19 cellular contexts compared by ENCODE assay signal in the genomic region with DNA sequence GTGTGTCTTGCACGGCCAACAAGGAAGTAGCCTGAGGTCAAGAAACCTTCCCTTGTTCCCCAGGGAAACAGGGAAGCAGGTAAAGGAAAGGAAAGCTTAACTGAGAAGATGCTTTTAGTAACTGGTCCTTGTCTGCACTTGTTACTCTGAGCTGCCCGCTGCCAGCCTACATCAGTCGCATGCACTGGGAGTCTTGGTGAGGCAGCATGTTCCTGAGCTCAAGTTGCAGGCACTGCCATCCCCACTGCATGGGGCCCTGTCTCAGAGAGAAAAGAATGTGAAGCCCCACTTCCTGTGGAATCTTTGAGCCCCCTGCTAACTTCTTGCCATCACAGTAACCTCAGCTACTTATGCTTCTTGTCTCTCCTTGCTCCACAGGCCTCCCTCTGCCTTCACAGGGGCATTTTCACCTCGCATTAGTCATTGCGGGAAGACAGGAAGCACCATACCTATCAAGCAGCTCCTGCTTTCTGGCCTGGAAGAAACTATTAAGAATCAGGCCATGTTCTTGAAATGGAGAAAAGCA.
A peak's percentile ranks its signal among the peaks of the same experiment; 100 is the strongest.
DNase-seq lines count a peak whose midpoint lies in the region; FAIRE-seq and TF ChIP-seq lines count a peak whose summit lies in the region.
"Had no signal": no experiment of that assay in that cellular context is flagged by ENCODE, and none has a peak within 500 bp of the region (broad histone marks: within the 10 kb centered on the region; RNA-seq: fewer than 3 reads in every experiment).

No MANE protein-coding gene starts in this region.

- no CpG with 5 or more reads among the region's 5 CpGs for WGBS in H9 (ENCODE audit: extremely low coverage, insufficient read length, low lambda C conversion rate)
- 82% methylated on average over 5 of the region's 5 CpGs; no CpG with 5 or more reads in 1 of the 2 experiments for WGBS in H1 (ENCODE audit: extremely low coverage in 1 of 2, insufficient coverage in 1 of 2, insufficient read length in 1 of 2, insufficient replicate concordance in 2 of 2, low coverage in 1 of 2, low lambda C conversion rate in 2 of 2, missing lambda C conversion rate in 1 of 2), 2 experiments

- H3K4ac ChIP-seq in H9 (ENCODE audit: low read depth, low read length) (no peak overlapping the region), H1 (replicated peaks; ENCODE audit: insufficient read length, low read depth, low read length) (no peak overlapping the region)

- H3T11ph ChIP-seq in H9 (ENCODE audit: low read length), result no peak overlapping the region

- H3K23ac ChIP-seq in H9 (ENCODE audit: insufficient read length, low read depth, low read length), result no peak overlapping the region
- no peak overlapping the region for H3K23ac ChIP-seq in H1 (ENCODE audit: insufficient read length)

- H3K36me3 ChIP-seq in H1 (ENCODE audit: control insufficient read depth in 2 of 4, insufficient read depth in 4 of 4, low read length in 3 of 4), result no peaks in the 10 kb centered on the region; a peak in 1 of 8 replicates

- DNase-seq in H9 (peak; percentile 37), H1 (ENCODE audit: low read depth in 1 of 2, low spot score in 2 of 2) (peak in 1 of 2 experiments; percentile 45), iPS-NIHi11 (ENCODE audit: low spot score) (peak; percentile 26), retina (peak; percentile 18), cerebellar nuclear complex (lab: John Stamatoyannopoulos, UW) (no peak), NCI-H2107 (lab: John Stamatoyannopoulos, UW) (no peak), middle frontal gyrus (ENCODE audit: extremely low spot score, low spot score) (no peak)
- no peak for DNase-seq in T-helper 2 cell treated with Interferon-gamma antibody and Interleukin-4, amounts not matched to agents 5 μg/mL and 100 μg/mL, for 36 hours (ENCODE audit: low spot score)
- DNase-seq: C1 segment of cervical spinal cord; Calu3; CD4-positive, alpha-beta T cell; DMS 273 treated with DMSO at 0.1 percent for 48 hours; GOT3; HCEC 1CT; HFFc6 had no signal

- peaks cover 8% of the 10 kb centered on the region in 2 experiments; a peak in 3 of 4 replicates for H3K4me1 Mint-ChIP-seq in H9
- H3K4me1 Mint-ChIP-seq in T-helper 2 cell treated with Interferon-gamma antibody and Interleukin-4, amounts not matched to agents 5 μg/mL and 100 μg/mL, for 36 hours (ENCODE audit: low read depth), result no peaks in the 10 kb centered on the region
- H3K4me1 Mint-ChIP-seq: B cell had no signal

- no peak overlapping the region for H2AK5ac ChIP-seq in H9 (ENCODE audit: insufficient read length, low read length)
- no peak overlapping the region for H2AK5ac ChIP-seq in H1 (ENCODE audit: low read depth, low read length)

- TF ChIP-seq EP300 in H1 (IDR thresholded peaks at IDR 0.05; ENCODE audit: borderline replicate concordance in 1 of 2, low read depth in 2 of 2, low read length in 2 of 2), result no peak

- H3K56ac ChIP-seq in H9 (ENCODE audit: insufficient read length, low read depth, low read length), result no peak overlapping the region
- no peak overlapping the region for H3K56ac ChIP-seq in H1 (replicated peaks; ENCODE audit: insufficient read length, low read depth, low read length)

- no peak overlapping the region for H2BK120ac ChIP-seq in H9 (ENCODE audit: low read depth, low read length, poor library complexity, severe bottlenecking)
- H2BK120ac ChIP-seq in H1 (replicated peaks; ENCODE audit: low read depth, low read length), result no peak overlapping the region

- H2AFZ ChIP-seq in H9 (ENCODE audit: low read length) (no peak overlapping the region), H1 (ENCODE audit: low read length) (peak overlapping the region; percentile 81)

- H3K14ac ChIP-seq in H9 (ENCODE audit: insufficient read depth, low read length) (no peak overlapping the region; the same call in 1 of the 2 replicates), H1 (ENCODE audit: insufficient read length) (no peak overlapping the region)

- no peak for TF ChIP-seq POLR2A in H1 (IDR thresholded peaks at IDR 0.05; ENCODE audit: control extremely low read depth in 1 of 2, low read depth in 2 of 2, low read length in 2 of 2)

- no peak overlapping the region for H3K4me3 Mint-ChIP-seq in H9
- no peak overlapping the region for H3K4me3 Mint-ChIP-seq in T-helper 2 cell treated with Interferon-gamma antibody and Interleukin-4, amounts not matched to agents 5 μg/mL and 100 μg/mL, for 36 hours
- H3K4me3 Mint-ChIP-seq: B cell; CD4-positive, alpha-beta T cell; HFFc6 had no signal

- TF ChIP-seq CTCF in H9 (conservative IDR thresholded peaks at IDR 0.05) (no peak), H1 (IDR thresholded peaks at IDR 0.05; ENCODE audit: control extremely low read depth in 1 of 3, insufficient read depth in 1 of 3, low read depth in 1 of 3, low read length in 3 of 3) (no peak)

- no peak overlapping the region for H2BK12ac ChIP-seq in H9 (ENCODE audit: insufficient read length, low read depth, low read length)
- no peak overlapping the region for H2BK12ac ChIP-seq in H1 (ENCODE audit: low read depth, low read length)

- H3K36me3 Mint-ChIP-seq in H9 (ENCODE audit: insufficient read depth in 1 of 3, low read depth in 3 of 3), result no peaks in the 10 kb centered on the region
- no peaks in the 10 kb centered on the region for H3K36me3 Mint-ChIP-seq in T-helper 2 cell treated with Interferon-gamma antibody and Interleukin-4, amounts not matched to agents 5 μg/mL and 100 μg/mL, for 36 hours (ENCODE audit: low read depth)

- POLR2A ChIA-PET in H1 (lab: Charles Lee; ENCODE audit: partially characterized antibody), result no interaction called here

- H3K23me2 ChIP-seq in H9 (ENCODE audit: insufficient read length, low read depth, low read length, poor library complexity, severe bottlenecking) (no peaks in the 10 kb centered on the region), H1 (ENCODE audit: low read depth, low read length) (no peaks in the 10 kb centered on the region)

- H2BK5ac ChIP-seq in H9 (ENCODE audit: insufficient read length, low read length), result no peak overlapping the region
- H2BK5ac ChIP-seq in H1 (ENCODE audit: low read depth, low read length), result no peak overlapping the region

- H3K4me3 ChIP-seq in H1 (ENCODE audit: extremely low read depth in 1 of 4, insufficient read depth in 2 of 4, low read depth in 3 of 4, low read length in 4 of 4), result no peak overlapping the region
- H3K4me3 ChIP-seq: GM12878 had no signal

- H2BK20ac ChIP-seq in H9 (ENCODE audit: low read depth, low read length, poor library complexity, severe bottlenecking) (no peak overlapping the region), H1 (ENCODE audit: low read length) (no peak overlapping the region)

- H2BK15ac ChIP-seq in H9 (ENCODE audit: low read depth, low read length) (no peak overlapping the region), H1 (ENCODE audit: low read length) (no peak overlapping the region)

- no peak overlapping the region for H4K5ac ChIP-seq in H9 (ENCODE audit: insufficient read length, low read depth, low read length)
- H4K5ac ChIP-seq in H1 (ENCODE audit: insufficient read length, low read depth, low read length), result no peak overlapping the region

- CTCF ChIA-PET in H1 (lab: Charles Lee; ENCODE audit: partially characterized antibody), result interaction anchor here (0.8 to 1.6 kb wide), 4 partner anchors 12 to 45 kb away, joined by 3 to 5 read pairs (median 3); no protein-coding TSS in a partner anchor

- no peaks in the 10 kb centered on the region for H3K9me3 Mint-ChIP-seq in H9
- H3K9me3 Mint-ChIP-seq in T-helper 2 cell treated with Interferon-gamma antibody and Interleukin-4, amounts not matched to agents 5 μg/mL and 100 μg/mL, for 36 hours, result no peaks in the 10 kb centered on the region
- H3K9me3 Mint-ChIP-seq: HFFc6 had no signal

- H3K9me3 ChIP-seq in H9 (ENCODE audit: control insufficient read depth, low read depth, low read length) (no peaks in the 10 kb centered on the region), H1 (ENCODE audit: insufficient read depth in 2 of 2, low read depth in 1 of 2, low read length in 1 of 2) (no peaks in the 10 kb centered on the region)

- H3K18ac ChIP-seq in H9 (ENCODE audit: insufficient read length, low read depth, low read length) (no peak overlapping the region), H1 (ENCODE audit: extremely low read depth, low read length) (no peak overlapping the region)

- H3K4me1 ChIP-seq in H9 (ENCODE audit: insufficient read depth, low read length), result peaks cover 3% of the 10 kb centered on the region; the same call in 1 of the 2 replicates
- peaks cover 0 to 5% (median 0%) of the 10 kb centered on the region in 4 experiments; a peak in 1 of 7 replicates for H3K4me1 ChIP-seq in H1 (replicated peaks in 1 of 4; ENCODE audit: control insufficient read depth in 3 of 4, insufficient read depth in 4 of 4, low read length in 3 of 4)

- H3K27me3 ChIP-seq in H9 (ENCODE audit: insufficient read depth, low read length) (no peaks in the 10 kb centered on the region), H1 (replicated peaks in 1 of 4; ENCODE audit: control insufficient read depth in 3 of 4, extremely low read depth in 1 of 4, insufficient read depth in 3 of 4, low read length in 3 of 4) (no peaks in the 10 kb centered on the region)

- H3K79me2 ChIP-seq in H9 (ENCODE audit: insufficient read depth, low read length) (no peaks in the 10 kb centered on the region), H1 (ENCODE audit: control insufficient read depth in 1 of 2, insufficient read depth in 2 of 2, low read length in 2 of 2) (no peaks in the 10 kb centered on the region)

- no peaks in the 10 kb centered on the region for H3K27me3 Mint-ChIP-seq in H9 (ENCODE audit: low read depth)
- no peaks in the 10 kb centered on the region for H3K27me3 Mint-ChIP-seq in T-helper 2 cell treated with Interferon-gamma antibody and Interleukin-4, amounts not matched to agents 5 μg/mL and 100 μg/mL, for 36 hours (ENCODE audit: low read depth)
- H3K27me3 Mint-ChIP-seq: B cell; CD4-positive, alpha-beta T cell had no signal

- H3K27ac Mint-ChIP-seq in H9, result peak overlapping the region in 1 of 3 experiments; percentile 66; a peak in 1 of 7 replicates
- no peak overlapping the region for H3K27ac Mint-ChIP-seq in T-helper 2 cell treated with Interferon-gamma antibody and Interleukin-4, amounts not matched to agents 5 μg/mL and 100 μg/mL, for 36 hours
- H3K27ac Mint-ChIP-seq: B cell; CD4-positive, alpha-beta T cell; HFFc6 had no signal

- H4K20me1 ChIP-seq in H9 (ENCODE audit: control insufficient read depth, insufficient read depth, insufficient read length) (no peaks in the 10 kb centered on the region), H1 (replicated peaks in 1 of 2; ENCODE audit: control insufficient read depth in 1 of 2, insufficient read depth in 2 of 2, low read length in 2 of 2) (no peaks in the 10 kb centered on the region)

- H3K79me1 ChIP-seq in H9 (ENCODE audit: insufficient read depth, low read depth, low read length, poor library complexity, severe bottlenecking) (no peaks in the 10 kb centered on the region), H1 (ENCODE audit: low read depth, low read length) (no peaks in the 10 kb centered on the region)

- H4K8ac ChIP-seq in H9 (replicated peaks; ENCODE audit: insufficient read length, low read depth, low read length), result no peak overlapping the region
- H4K8ac ChIP-seq in H1 (ENCODE audit: extremely low read depth, insufficient read depth, low read length), result no peak overlapping the region

- H3K4me2 ChIP-seq in H9 (ENCODE audit: insufficient read depth, insufficient read length, low read length) (no peak overlapping the region), H1 (ENCODE audit: insufficient read depth in 1 of 2, low read depth in 2 of 2, low read length in 2 of 2) (no peak overlapping the region)

- H4K91ac ChIP-seq in H9 (ENCODE audit: insufficient read length, low read depth, low read length), result no peak overlapping the region
- no peak overlapping the region for H4K91ac ChIP-seq in H1 (replicated peaks; ENCODE audit: insufficient read length, low read length)

- no peak overlapping the region for H3K9ac ChIP-seq in H9 (ENCODE audit: extremely low read depth, insufficient read length, low read length)
- no peak overlapping the region for H3K9ac ChIP-seq in H1 (replicated peaks in 1 of 4; ENCODE audit: extremely low read depth in 1 of 4, low read depth in 3 of 4, low read length in 3 of 4)

- H3K27ac ChIP-seq in H9 (ENCODE audit: insufficient read length, low read depth, low read length) (no peak overlapping the region), H1 (ENCODE audit: low read depth, low read length) (no peak overlapping the region)
- H3K27ac ChIP-seq: HL-60 had no signal

- TF ChIP-seq RAD21 in H1 (IDR thresholded peaks at IDR 0.05 in 1 of 2, conservative IDR thresholded peaks at IDR 0.05 in 1 of 2; ENCODE audit: low read depth in 2 of 2, low read length in 2 of 2), result no peak

- no peak for FAIRE-seq in H1 (lab: Jason Lieb, UNC)
- FAIRE-seq: GM12878, GM18507 had no signal

Comparison
In these comparisons a context has a peak if more than half of its experiments do, and no peak if none do; other contexts are left out.
1. DNase-seq: peak in H9 (single experiment), iPS-NIHi11 (single experiment) and retina (single experiment); none in cerebellar nuclear complex (0 of 2), NCI-H2107 (single experiment), T-helper 2 cell treated with Interferon-gamma antibody and Interleukin-4, amounts not matched to agents 5 μg/mL and 100 μg/mL, for 36 hours (single experiment) and middle frontal gyrus (single experiment).